26 cellular contexts compared by ENCODE assay signal in the genomic region with DNA sequence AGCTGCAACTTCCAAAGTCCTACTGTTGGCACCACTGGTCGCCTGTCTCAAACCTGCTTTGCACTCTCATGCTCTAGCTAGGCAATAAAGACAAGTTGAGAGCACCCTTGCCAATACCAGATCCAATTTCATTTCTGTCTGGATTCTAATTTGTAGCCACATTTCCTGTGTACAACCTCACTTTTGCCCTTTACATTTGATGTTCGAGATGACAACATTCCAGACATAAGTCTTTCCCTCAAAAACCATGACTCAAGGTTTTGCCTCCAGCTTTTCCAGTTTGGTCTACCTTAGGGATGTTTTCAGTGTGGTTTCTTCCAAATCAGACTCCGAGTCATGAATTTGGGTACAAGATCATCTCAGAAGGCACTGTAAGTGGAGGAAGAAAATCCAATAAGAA.
DNase-seq lines count a peak whose midpoint lies in the region; TF ChIP-seq lines count a peak whose summit lies in the region.
"Had no signal": no experiment of that assay in that cellular context is flagged by ENCODE, and none has a peak within 500 bp of the region (broad histone marks: within the 10 kb centered on the region; RNA-seq: fewer than 3 reads in every experiment).

No MANE protein-coding gene starts in this region.

- H3K9me3 ChIP-seq in Peyer's patch (no peaks in the 10 kb centered on the region), tibial artery (peaks cover 0 to 4% (median 0%) of the 10 kb centered on the region in 3 donors)
- H3K9me3 ChIP-seq: BE2C had no signal

- TF ChIP-seq CTCF in Peyer's patch (IDR thresholded peaks at IDR 0.05) (no peak), tibial artery (IDR thresholded peaks at IDR 0.05) (no peak)

- H3K4me1 ChIP-seq in Peyer's patch, result no peaks in the 10 kb centered on the region
- H3K4me1 ChIP-seq in tibial artery, result no peaks in the 10 kb centered on the region

- no peak for TF ChIP-seq POLR2A in Peyer's patch (IDR thresholded peaks at IDR 0.05)

- H3K27me3 ChIP-seq in Peyer's patch (no peaks in the 10 kb centered on the region), tibial artery (no peaks in the 10 kb centered on the region)
- H3K27me3 ChIP-seq: BE2C had no signal

- intact Hi-C loops in tibial artery (cut with DNase I; ENCODE audit: low total_unique reads), result no loop called here

- H3K4me3 ChIP-seq in Peyer's patch (no peak overlapping the region), tibial artery (no peak overlapping the region)
- H3K4me3 ChIP-seq: GM23338 had no signal

- H3K36me3 ChIP-seq in Peyer's patch (no peaks in the 10 kb centered on the region), tibial artery (no peaks in the 10 kb centered on the region)
- H3K36me3 ChIP-seq: BE2C had no signal

- DNase-seq in HT1080 (ENCODE audit: low read depth) (peak; percentile 36), RPMI7951 (ENCODE audit: low read depth) (peak; percentile 14), iris pigment epithelial cell (ENCODE audit: low read depth) (peak; percentile 18), NCI-H2196 (lab: John Stamatoyannopoulos, UW; ENCODE audit: unreplicated experiment) (no peak), Peyer's patch (no peak), tibial artery (no peak)
- DNase-seq in activated naive CD4-positive, alpha-beta T cell treated with Interleukin-2 at 50 U/mL for 16 hours, result no peak
- DNase-seq: BE2C, Calu3, H9, HFFc6, IMR-90, KG1, NCI-H1092 treated with DMSO at 0.1 percent for 48 hours, NCI-H1436, NCI-H187, NCI-H2081 treated with DMSO at 0.1 percent for 48 hours, NCI-H2171, NCI-H345, NCI-H524 treated with DMSO at 0.1 percent for 48 hours, NCI-H774, PC-3, SHP77, T-cell had no signal

- H3K27ac ChIP-seq in Peyer's patch (no peak overlapping the region), tibial artery (no peak overlapping the region)
- H3K27ac ChIP-seq: RWPE1 had no signal

Comparison
In these comparisons a context has a peak if more than half of its experiments do, and no peak if none do; other contexts are left out.
1. DNase-seq: peak in HT1080 (single experiment), RPMI7951 (single experiment) and iris pigment epithelial cell (single experiment); none in NCI-H2196 (single experiment), Peyer's patch (0 of 3), activated naive CD4-positive, alpha-beta T cell treated with Interleukin-2 at 50 U/mL for 16 hours (single experiment) and tibial artery (0 of 2).